In genomic region chr12:64556231-64556630, GRCh38 we compare ENCODE assay signal across 20 cellular contexts.
"Had no signal": no experiment of that assay in that cellular context is flagged by ENCODE, and none has a peak within 500 bp of the region (broad histone marks: within the 10 kb centered on the region; RNA-seq: fewer than 3 reads in every experiment).

No MANE protein-coding gene starts in this region.

- H3K4me3 Mint-ChIP-seq: activated CD4-positive, alpha-beta memory T cell treated with anti-CD3 and anti-CD28 coated beads for 36 hours; activated CD4-positive, alpha-beta T cell treated with anti-CD3 and anti-CD28 coated beads, Interleukin-2, amount 10 ng/mL, durations not matched to agents 7 days and 5 days; activated naive CD4-positive, alpha-beta T cell treated with anti-CD3 and anti-CD28 coated beads, Interleukin-2, amount 10 ng/mL, durations not matched to agents 7 days and 5 days; activated naive CD8-positive, alpha-beta T cell treated with anti-CD3 and anti-CD28 coated beads for 36 hours; activated T-cell treated with anti-CD3 and anti-CD28 coated beads, Interleukin-2, amount 50 U/mL, for 4 hours had no signal

- DNase-seq: activated CD4-positive, alpha-beta memory T cell treated with anti-CD3 and anti-CD28 coated beads for 36 hours; activated CD4-positive, alpha-beta T cell treated with anti-CD3 and anti-CD28 coated beads, Interleukin-2, amount 10 ng/mL, durations not matched to agents 7 days and 5 days; activated CD4-positive, CD25-positive, alpha-beta regulatory T cell; activated CD8-positive, alpha-beta memory T cell treated with anti-CD3 and anti-CD28 coated beads for 24 hours; activated gamma-delta T cell treated with Interleukin-2 at 50 U/mL for 16 hours; activated naive CD4-positive, alpha-beta T cell treated with anti-CD3 and anti-CD28 coated beads, Interleukin-2, amount 10 ng/mL, durations not matched to agents 7 days and 5 days; activated naive CD8-positive, alpha-beta T cell treated with anti-CD3 and anti-CD28 coated beads for 36 hours; activated T-cell treated with anti-CD3 and anti-CD28 coated beads, Interleukin-2, amount 50 U/mL, for 4 hours; cerebellar nuclear complex; MM.1S; NCI-H1105; NCI-H1436; NCI-H187; NCI-H2081; NCI-H510A treated with DMSO at 0.1 percent for 48 hours; SIG-M5; T-helper 17 cell; T1000 had no signal

- H3K4me1 Mint-ChIP-seq: activated CD4-positive, alpha-beta T cell treated with anti-CD3 and anti-CD28 coated beads, Interleukin-2, amount 10 ng/mL, durations not matched to agents 7 days and 5 days; activated naive CD4-positive, alpha-beta T cell treated with anti-CD3 and anti-CD28 coated beads, Interleukin-2, amount 10 ng/mL, durations not matched to agents 7 days and 5 days; activated naive CD8-positive, alpha-beta T cell treated with anti-CD3 and anti-CD28 coated beads for 36 hours had no signal

- H3K36me3 Mint-ChIP-seq: activated CD4-positive, alpha-beta memory T cell treated with anti-CD3 and anti-CD28 coated beads for 36 hours; activated naive CD4-positive, alpha-beta T cell treated with anti-CD3 and anti-CD28 coated beads, Interleukin-2, amount 10 ng/mL, durations not matched to agents 7 days and 5 days; activated naive CD8-positive, alpha-beta T cell treated with anti-CD3 and anti-CD28 coated beads for 36 hours had no signal

- ATAC-seq: activated T-cell treated with anti-CD3 and anti-CD28 coated beads, Interleukin-2, amount 50 U/mL, for 4 hours; T-helper 17 cell had no signal

- H3K27me3 Mint-ChIP-seq: activated CD4-positive, alpha-beta memory T cell treated with anti-CD3 and anti-CD28 coated beads for 36 hours; activated CD4-positive, alpha-beta T cell treated with anti-CD3 and anti-CD28 coated beads, Interleukin-2, amount 10 ng/mL, durations not matched to agents 7 days and 5 days; activated naive CD8-positive, alpha-beta T cell treated with anti-CD3 and anti-CD28 coated beads for 36 hours; T-helper 17 cell had no signal

- H3K9me3 Mint-ChIP-seq: activated CD4-positive, alpha-beta memory T cell treated with anti-CD3 and anti-CD28 coated beads for 36 hours; activated CD4-positive, alpha-beta T cell treated with anti-CD3 and anti-CD28 coated beads, Interleukin-2, amount 10 ng/mL, durations not matched to agents 7 days and 5 days; activated naive CD4-positive, alpha-beta T cell treated with anti-CD3 and anti-CD28 coated beads, Interleukin-2, amount 10 ng/mL, durations not matched to agents 7 days and 5 days; activated naive CD8-positive, alpha-beta T cell treated with anti-CD3 and anti-CD28 coated beads for 36 hours; activated T-cell treated with anti-CD3 and anti-CD28 coated beads, Interleukin-2, amount 50 U/mL, for 4 hours had no signal

- FAIRE-seq: colon, TTC549 had no signal

- H3K27ac Mint-ChIP-seq: activated CD4-positive, alpha-beta memory T cell treated with anti-CD3 and anti-CD28 coated beads for 36 hours; activated CD4-positive, alpha-beta T cell treated with anti-CD3 and anti-CD28 coated beads, Interleukin-2, amount 10 ng/mL, durations not matched to agents 7 days and 5 days; activated naive CD4-positive, alpha-beta T cell treated with anti-CD3 and anti-CD28 coated beads, Interleukin-2, amount 10 ng/mL, durations not matched to agents 7 days and 5 days; activated naive CD8-positive, alpha-beta T cell treated with anti-CD3 and anti-CD28 coated beads for 36 hours; T-helper 17 cell had no signal
